In the genomic region with DNA sequence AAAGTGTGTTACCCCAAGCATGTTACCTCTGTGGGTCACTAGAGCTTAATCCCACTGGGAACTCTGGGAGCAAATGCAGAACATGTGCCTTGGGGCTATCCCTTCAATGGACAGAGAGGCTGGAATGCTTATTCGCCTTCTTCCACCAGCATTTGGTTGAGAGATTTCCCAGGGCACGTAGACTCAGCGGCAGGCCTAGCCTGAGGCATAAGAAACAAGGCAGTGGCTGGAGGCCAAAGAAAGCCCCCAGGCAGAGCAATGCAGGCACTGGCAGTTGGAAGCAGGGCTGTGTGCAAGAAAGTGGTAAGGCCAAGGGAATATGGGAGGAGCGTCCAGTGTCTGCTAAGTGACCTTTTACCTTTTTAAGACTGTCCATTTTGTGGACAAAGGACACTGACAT, we compare ENCODE assay signal across 21 cellular contexts.
"Had no signal": no experiment of that assay in that cellular context is flagged by ENCODE, and none has a peak within 500 bp of the region (broad histone marks: within the 10 kb centered on the region; RNA-seq: fewer than 3 reads in every experiment).

No MANE protein-coding gene starts in this region.

- DNase-seq: cerebellar nuclear complex; dermis blood vessel endothelial cell; esophagus squamous epithelium; foreskin fibroblast; heart left ventricle; hypothalamus; left ventricle myocardium inferior; lower lobe of right lung; naive thymus-derived CD4-positive, alpha-beta T cell; nephron progenitor cell; sigmoid colon; stimulated activated CD4-positive, alpha-beta T cell treated with anti-CD3 and anti-CD28 coated beads, Interleukin-2, amount 100 ng/mL, for 24 hours; stimulated activated CD4-positive, alpha-beta T cell treated with anti-CD3 and anti-CD28 coated beads, Interleukin-4, amount 100 ng/mL, for 4 hours; stimulated activated naive B cell treated with anti-CD40 and anti-IgM and Interleukin-4, amounts not matched to agents 10 μg/mL and 1 μg/mL and 100 μg/mL, for 72 hours; stimulated activated naive CD8-positive, alpha-beta T cell treated with anti-CD3 and anti-CD28 coated beads, Interleukin-15, amount 100 ng/mL, for 72 hours; testis had no signal

- H3K36me3 Mint-ChIP-seq: memory B cell; naive thymus-derived CD4-positive, alpha-beta T cell; stimulated activated naive B cell treated with anti-CD40 and anti-IgM and Interleukin-4, amounts not matched to agents 10 μg/mL and 1 μg/mL and 100 μg/mL, for 72 hours had no signal

- H3K27ac ChIP-seq: esophagus squamous epithelium, heart left ventricle, left ventricle myocardium inferior, lower lobe of right lung, neutrophil, right atrium auricular region, sigmoid colon, skin epidermis, testis, tibial nerve had no signal

- H3K4me1 Mint-ChIP-seq: memory B cell; naive thymus-derived CD4-positive, alpha-beta T cell; nephron progenitor cell; stimulated activated naive B cell treated with anti-CD40 and anti-IgM and Interleukin-4, amounts not matched to agents 10 μg/mL and 1 μg/mL and 100 μg/mL, for 72 hours; stimulated activated naive CD8-positive, alpha-beta T cell treated with anti-CD3 and anti-CD28 coated beads, Interleukin-15, amount 100 ng/mL, for 72 hours had no signal

- H3K9me3 Mint-ChIP-seq: memory B cell had no signal

- H3K9me3 ChIP-seq: esophagus squamous epithelium, heart left ventricle, left ventricle myocardium inferior, lower lobe of right lung, neutrophil, right atrium auricular region, sigmoid colon, testis, tibial nerve had no signal

- H3K27me3 Mint-ChIP-seq: naive thymus-derived CD4-positive, alpha-beta T cell; stimulated activated naive B cell treated with anti-CD40 and anti-IgM and Interleukin-4, amounts not matched to agents 10 μg/mL and 1 μg/mL and 100 μg/mL, for 72 hours; stimulated activated naive CD8-positive, alpha-beta T cell treated with anti-CD3 and anti-CD28 coated beads, Interleukin-15, amount 100 ng/mL, for 72 hours had no signal

- H3K4me3 Mint-ChIP-seq: memory B cell; naive thymus-derived CD4-positive, alpha-beta T cell; nephron progenitor cell; stimulated activated naive B cell treated with anti-CD40 and anti-IgM and Interleukin-4, amounts not matched to agents 10 μg/mL and 1 μg/mL and 100 μg/mL, for 72 hours; stimulated activated naive CD8-positive, alpha-beta T cell treated with anti-CD3 and anti-CD28 coated beads, Interleukin-15, amount 100 ng/mL, for 72 hours had no signal

- H3K27ac Mint-ChIP-seq: memory B cell; naive thymus-derived CD4-positive, alpha-beta T cell; nephron progenitor cell; stimulated activated naive B cell treated with anti-CD40 and anti-IgM and Interleukin-4, amounts not matched to agents 10 μg/mL and 1 μg/mL and 100 μg/mL, for 72 hours; stimulated activated naive CD8-positive, alpha-beta T cell treated with anti-CD3 and anti-CD28 coated beads, Interleukin-15, amount 100 ng/mL, for 72 hours had no signal

- H3K4me1 ChIP-seq: esophagus squamous epithelium, heart left ventricle, left ventricle myocardium inferior, lower lobe of right lung, right atrium auricular region, sigmoid colon, testis, tibial nerve had no signal

- H3K36me3 ChIP-seq: esophagus squamous epithelium, heart left ventricle, left ventricle myocardium inferior, lower lobe of right lung, neutrophil, right atrium auricular region, sigmoid colon, tibial nerve had no signal

- H3K27me3 ChIP-seq: esophagus squamous epithelium, heart left ventricle, neutrophil, right atrium auricular region, sigmoid colon, testis, tibial nerve had no signal

- H3K4me3 ChIP-seq: esophagus squamous epithelium, heart left ventricle, left ventricle myocardium inferior, lower lobe of right lung, right atrium auricular region, sigmoid colon, skin epidermis, testis, tibial nerve had no signal
